In the genomic region with DNA sequence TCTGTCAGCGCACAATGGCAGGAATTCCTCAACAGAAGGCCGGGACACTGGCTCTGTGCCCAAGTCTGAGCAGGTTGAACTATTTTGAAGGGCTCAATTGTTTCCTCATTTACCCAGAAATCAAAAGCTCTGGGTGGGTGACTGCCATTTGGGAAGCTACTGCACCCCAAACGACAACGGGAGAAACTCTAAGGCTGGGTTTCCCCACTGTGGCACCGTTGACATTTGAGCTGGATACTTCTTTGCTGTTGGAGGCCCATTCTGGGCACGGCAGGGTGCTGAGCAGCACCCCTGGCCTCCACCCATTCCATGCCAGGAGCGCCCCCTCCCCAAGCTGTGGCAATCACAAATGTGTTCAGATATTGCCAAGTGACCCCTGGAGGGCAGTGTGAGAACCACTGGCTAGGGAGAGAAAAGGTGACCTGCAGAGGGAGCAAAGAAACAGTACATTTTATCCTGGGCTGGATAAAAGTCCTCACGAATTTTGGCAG, we compare ENCODE assay signal across 9 cellular contexts.
A peak's percentile ranks its signal among the peaks of the same experiment; 100 is the strongest.
DNase-seq lines count a peak whose midpoint lies in the region; ATAC-seq and TF ChIP-seq lines count a peak whose summit lies in the region.
"Had no signal": no experiment of that assay in that cellular context is flagged by ENCODE, and none has a peak within 500 bp of the region (broad histone marks: within the 10 kb centered on the region; RNA-seq: fewer than 3 reads in every experiment).

No MANE protein-coding gene starts in this region.

- H3K36me3 ChIP-seq in mesenchymal stem cell (ENCODE audit: control insufficient read depth in 1 of 2, insufficient read depth in 2 of 2, low read depth in 1 of 2, low read length in 2 of 2): peaks cover 0 to 26% of the 10 kb centered on the region in 2 experiments
- H3K36me3 ChIP-seq: BLaER1 treated with 17β-estradiol and CSF1 and Interleukin-3, amounts not matched to agents 10 nM and 100 nM had no signal

- no peaks in the 10 kb centered on the region for H3K79me1 ChIP-seq in mesenchymal stem cell (replicated peaks; ENCODE audit: low read length, poor library complexity, severe bottlenecking)

- H3K4me1 ChIP-seq in mesenchymal stem cell (ENCODE audit: control insufficient read depth, insufficient read depth, low read depth, low read length): peaks cover 2% of the 10 kb centered on the region

- no peak overlapping the region for H3K4me3 ChIP-seq in cardiac fibroblast (replicated peaks in 1 of 2; ENCODE audit: low read depth in 2 of 2, low read length in 2 of 2)
- no peak overlapping the region for H3K4me3 ChIP-seq in mesenchymal stem cell (ENCODE audit: insufficient read depth in 1 of 2, low read depth in 1 of 2, low read length in 2 of 2)
- H3K4me3 ChIP-seq: BLaER1 treated with 17β-estradiol and CSF1 and Interleukin-3, amounts not matched to agents 10 nM and 100 nM had no signal

- H3K18ac ChIP-seq in mesenchymal stem cell (ENCODE audit: low read depth in 1 of 2, low read length in 2 of 2): no peak overlapping the region

- no peak overlapping the region for H3K23ac ChIP-seq in mesenchymal stem cell (ENCODE audit: low read length in 2 of 2)

- no peak overlapping the region for H2BK15ac ChIP-seq in mesenchymal stem cell (ENCODE audit: low read depth, poor library complexity, severe bottlenecking)

- H2BK12ac ChIP-seq in mesenchymal stem cell (ENCODE audit: low read length in 2 of 2): no peak overlapping the region

- no peak overlapping the region for H2AFZ ChIP-seq in mesenchymal stem cell (ENCODE audit: low read depth, low read length)

- WGBS in mesenchymal stem cell: 63% methylated on average over 7 of the region's 8 CpGs

- no peak overlapping the region for H4K91ac ChIP-seq in mesenchymal stem cell (ENCODE audit: low read length)

- no peaks in the 10 kb centered on the region for H3K9me3 ChIP-seq in mesenchymal stem cell (ENCODE audit: control insufficient read depth, low read length)
- H3K9me3 ChIP-seq: BLaER1 treated with 17β-estradiol and CSF1 and Interleukin-3, amounts not matched to agents 10 nM and 100 nM had no signal

- H3K4me2 ChIP-seq in mesenchymal stem cell (ENCODE audit: low read length, poor library complexity, severe bottlenecking): no peak overlapping the region

- no peaks in the 10 kb centered on the region for H3K27me3 ChIP-seq in mesenchymal stem cell (ENCODE audit: control insufficient read depth in 1 of 2, insufficient read depth in 1 of 2, low read length in 2 of 2)
- H3K27me3 ChIP-seq: BLaER1 treated with 17β-estradiol and CSF1 and Interleukin-3, amounts not matched to agents 10 nM and 100 nM had no signal

- DNase-seq in NCI-H1417 (lab: John Stamatoyannopoulos, UW): peak in 2 of 3 experiments; percentile 44 to 82
- no peak for DNase-seq in NCI-H1417 treated with DMSO at 0.1 percent for 48 hours (lab: John Stamatoyannopoulos, UW)
- peak; percentile 59 for DNase-seq in NCI-H510A treated with DMSO at 0.1 percent for 48 hours (lab: John Stamatoyannopoulos, UW)
- peak; percentile 51 to 64 for DNase-seq in cardiac fibroblast (ENCODE audit: low read depth in 2 of 2)
- DNase-seq in mesenchymal stem cell: peak; percentile 65
- DNase-seq in stimulated activated CD4-positive, alpha-beta T cell treated with anti-CD3 and anti-CD28 coated beads, Interleukin-4, amount 100 ng/mL, for 24 hours: no peak
- no peak for DNase-seq in NCI-H187 (lab: John Stamatoyannopoulos, UW)

- no peak overlapping the region for H3K27ac ChIP-seq in mesenchymal stem cell (ENCODE audit: low read length, poor library complexity, severe bottlenecking)
- H3K27ac ChIP-seq: BLaER1 treated with 17β-estradiol and CSF1 and Interleukin-3, amounts not matched to agents 10 nM and 100 nM had no signal

- H2AK5ac ChIP-seq in mesenchymal stem cell (ENCODE audit: low read length, severe bottlenecking): no peak overlapping the region

- no peak overlapping the region for H2BK5ac ChIP-seq in mesenchymal stem cell (ENCODE audit: low read depth, low read length, poor library complexity, severe bottlenecking)

- H4K8ac ChIP-seq in mesenchymal stem cell (ENCODE audit: low read length): no peak overlapping the region

- no peak overlapping the region for H3K4ac ChIP-seq in mesenchymal stem cell (ENCODE audit: low read depth in 1 of 2, low read length in 2 of 2)

- no peak overlapping the region for H3K14ac ChIP-seq in mesenchymal stem cell (ENCODE audit: low read length in 2 of 2)

- TF ChIP-seq CTCF in cardiac fibroblast (IDR thresholded peaks at IDR 0.05; ENCODE audit: low read depth, low read length): peak; percentile 70

- ATAC-seq in GM18873 (IDR thresholded peaks at IDR 0.05; ENCODE audit: low FRiP score, unreplicated experiment): no peak

- H2BK120ac ChIP-seq in mesenchymal stem cell (ENCODE audit: low read depth, low read length): no peak overlapping the region

- no peak overlapping the region for H3K9ac ChIP-seq in mesenchymal stem cell (ENCODE audit: low read length)

Comparison
In these comparisons a context has a peak if more than half of its experiments do, and no peak if none do; other contexts are left out.
1. DNase-seq: peak in NCI-H1417 (2 of 3), NCI-H510A treated with DMSO at 0.1 percent for 48 hours (single experiment), cardiac fibroblast (2 of 2) and mesenchymal stem cell (single experiment); none in NCI-H1417 treated with DMSO at 0.1 percent for 48 hours (single experiment), stimulated activated CD4-positive, alpha-beta T cell treated with anti-CD3 and anti-CD28 coated beads, Interleukin-4, amount 100 ng/mL, for 24 hours (single experiment) and NCI-H187 (0 of 2).